Comparison of ENCODE assay signal across 1 cellular context in genomic region chr14:104742586-104743455, GRCh38.
TF ChIP-seq lines count a peak whose summit lies in the region.

No MANE protein-coding gene starts in this region.

TF ChIP-seq in HepG2, 621 proteins besides CTCF, POLR2A, EP300 and RAD21:
- TF ChIP-seq AGO1 (IDR thresholded peaks at IDR 0.05; ENCODE audit: low read depth, low read length, poor library complexity, severe bottlenecking) (peak; percentile 16), AGO2 (optimal IDR thresholded peaks at IDR 0.05; ENCODE audit: low read depth, low read length) (no peak), ZNF337 (CRISPR knock-in tag; IDR thresholded peaks at IDR 0.05; ENCODE audit: borderline replicate concordance, low read depth) (no peak), ZNF274 (CRISPR knock-in tag; IDR thresholded peaks at IDR 0.05) (no peak), FOXJ3 (CRISPR knock-in tag; IDR thresholded peaks at IDR 0.05; ENCODE audit: borderline replicate concordance) (no peak), ZNF263 (CRISPR knock-in tag; IDR thresholded peaks at IDR 0.05) (peak; percentile 80), BRF2 (CRISPR knock-in tag; IDR thresholded peaks at IDR 0.05) (no peak)
- TF ChIP-seq, protein P1, sequence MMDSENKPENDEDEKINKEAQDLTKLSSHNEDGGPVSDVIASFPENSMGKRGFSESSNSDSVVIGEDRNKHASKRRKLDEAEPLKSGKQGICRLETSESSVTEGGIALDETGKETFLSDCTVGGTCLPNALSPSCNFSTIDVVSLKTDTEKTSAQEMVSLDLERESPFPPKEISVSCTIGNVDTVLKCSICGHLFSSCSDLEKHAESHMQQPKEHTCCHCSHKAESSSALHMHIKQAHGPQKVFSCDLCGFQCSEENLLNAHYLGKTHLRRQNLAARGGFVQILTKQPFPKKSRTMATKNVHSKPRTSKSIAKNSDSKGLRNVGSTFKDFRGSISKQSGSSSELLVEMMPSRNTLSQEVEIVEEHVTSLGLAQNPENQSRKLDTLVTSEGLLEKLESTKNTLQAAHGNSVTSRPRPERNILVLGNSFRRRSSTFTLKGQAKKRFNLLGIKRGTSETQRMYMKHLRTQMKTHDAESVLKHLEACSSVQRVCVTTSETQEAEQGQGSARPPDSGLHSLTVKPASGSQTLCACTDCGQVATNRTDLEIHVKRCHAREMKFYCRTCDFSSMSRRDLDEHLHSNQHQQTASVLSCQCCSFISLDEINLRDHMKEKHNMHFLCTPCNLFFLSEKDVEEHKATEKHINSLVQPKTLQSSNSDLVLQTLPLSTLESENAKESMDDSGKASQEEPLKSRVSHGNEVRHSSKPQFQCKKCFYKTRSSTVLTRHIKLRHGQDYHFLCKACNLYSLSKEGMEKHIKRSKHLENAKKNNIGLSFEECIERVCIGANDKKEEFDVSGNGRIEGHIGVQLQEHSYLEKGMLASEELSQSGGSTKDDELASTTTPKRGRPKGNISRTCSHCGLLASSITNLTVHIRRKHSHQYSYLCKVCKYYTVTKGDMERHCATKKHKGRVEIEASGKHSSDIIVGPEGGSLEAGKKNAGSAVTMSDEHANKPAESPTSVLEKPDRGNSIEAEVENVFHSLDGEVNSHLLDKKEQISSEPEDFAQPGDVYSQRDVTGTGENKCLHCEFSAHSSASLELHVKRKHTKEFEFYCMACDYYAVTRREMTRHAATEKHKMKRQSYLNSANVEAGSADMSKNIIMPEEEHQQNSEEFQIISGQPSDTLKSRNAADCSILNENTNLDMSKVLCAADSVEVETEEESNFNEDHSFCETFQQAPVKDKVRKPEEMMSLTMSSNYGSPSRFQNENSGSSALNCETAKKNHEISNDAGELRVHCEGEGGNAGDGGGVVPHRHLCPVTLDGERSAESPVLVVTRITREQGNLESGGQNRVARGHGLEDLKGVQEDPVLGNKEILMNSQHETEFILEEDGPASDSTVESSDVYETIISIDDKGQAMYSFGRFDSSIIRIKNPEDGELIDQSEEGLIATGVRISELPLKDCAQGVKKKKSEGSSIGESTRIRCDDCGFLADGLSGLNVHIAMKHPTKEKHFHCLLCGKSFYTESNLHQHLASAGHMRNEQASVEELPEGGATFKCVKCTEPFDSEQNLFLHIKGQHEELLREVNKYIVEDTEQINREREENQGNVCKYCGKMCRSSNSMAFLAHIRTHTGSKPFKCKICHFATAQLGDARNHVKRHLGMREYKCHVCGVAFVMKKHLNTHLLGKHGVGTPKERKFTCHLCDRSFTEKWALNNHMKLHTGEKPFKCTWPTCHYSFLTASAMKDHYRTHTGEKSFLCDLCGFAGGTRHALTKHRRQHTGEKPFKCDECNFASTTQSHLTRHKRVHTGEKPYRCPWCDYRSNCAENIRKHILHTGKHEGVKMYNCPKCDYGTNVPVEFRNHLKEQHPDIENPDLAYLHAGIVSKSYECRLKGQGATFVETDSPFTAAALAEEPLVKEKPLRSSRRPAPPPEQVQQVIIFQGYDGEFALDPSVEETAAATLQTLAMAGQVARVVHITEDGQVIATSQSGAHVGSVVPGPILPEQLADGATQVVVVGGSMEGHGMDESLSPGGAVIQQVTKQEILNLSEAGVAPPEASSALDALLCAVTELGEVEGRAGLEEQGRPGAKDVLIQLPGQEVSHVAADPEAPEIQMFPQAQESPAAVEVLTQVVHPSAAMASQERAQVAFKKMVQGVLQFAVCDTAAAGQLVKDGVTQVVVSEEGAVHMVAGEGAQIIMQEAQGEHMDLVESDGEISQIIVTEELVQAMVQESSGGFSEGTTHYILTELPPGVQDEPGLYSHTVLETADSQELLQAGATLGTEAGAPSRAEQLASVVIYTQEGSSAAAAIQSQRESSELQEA (CRISPR knock-in tag; IDR thresholded peaks at IDR 0.05; ENCODE audit: not compliant biosample characterization) = no peak
